10 cellular contexts compared by ENCODE assay signal in the genomic region with DNA sequence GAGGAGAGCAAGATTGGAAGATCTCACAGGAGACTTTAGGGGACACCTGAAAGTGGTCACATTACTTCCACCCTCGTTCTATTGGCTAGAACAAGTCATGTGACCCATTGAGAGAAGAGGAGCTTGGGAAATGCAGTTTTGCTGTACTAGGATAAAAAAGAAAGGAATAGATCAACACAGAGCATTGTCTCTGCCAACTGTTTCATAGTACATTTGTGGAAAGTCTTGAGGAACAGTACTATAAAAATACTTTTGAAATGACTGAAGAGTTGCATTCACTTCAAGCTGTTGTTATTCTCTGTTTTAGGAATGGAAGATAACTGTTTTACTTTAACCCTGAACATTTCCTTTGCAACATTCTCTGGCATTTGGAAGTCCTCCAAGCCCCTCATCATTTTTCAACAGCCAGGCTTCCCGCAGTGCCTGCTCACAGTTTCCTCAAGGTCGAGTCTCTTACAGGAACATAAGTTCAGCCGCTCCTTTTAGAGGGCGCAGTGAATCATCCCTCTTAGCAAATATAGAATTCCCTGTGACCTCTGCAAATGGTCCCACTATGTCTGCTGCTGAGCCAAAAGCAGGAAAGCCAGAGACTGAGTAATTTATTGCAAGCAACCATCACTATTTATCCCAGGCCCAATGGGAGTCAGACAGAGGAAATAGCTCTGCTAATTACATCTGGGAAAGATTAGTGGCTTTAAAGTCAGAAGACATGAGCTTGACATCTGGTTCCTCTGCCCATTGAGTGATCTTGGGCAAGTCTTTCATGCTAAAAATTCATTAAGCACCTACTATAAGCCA. TPM values are rescaled to one million over a fixed set of nuclear protein-coding genes. Genes with fewer than 3 reads are reported as not detected.
DNase-seq lines count a peak whose midpoint lies in the region; ATAC-seq and TF ChIP-seq lines count a peak whose summit lies in the region.
"Had no signal": no experiment of that assay in that cellular context is flagged by ENCODE, and none has a peak within 500 bp of the region (broad histone marks: within the 10 kb centered on the region; RNA-seq: fewer than 3 reads in every experiment).

No MANE protein-coding gene starts in this region.

- H3K36me3 ChIP-seq in GM23248 (ENCODE audit: low read depth) (no peaks in the 10 kb centered on the region), right atrium auricular region (no peaks in the 10 kb centered on the region), sigmoid colon (no peaks in the 10 kb centered on the region)

- H3K9me3 ChIP-seq in GM23248 (ENCODE audit: low read depth) (no peaks in the 10 kb centered on the region), right atrium auricular region (no peaks in the 10 kb centered on the region), sigmoid colon (peaks cover 0 to 3% (median 0%) of the 10 kb centered on the region in 4 donors)

- 1 to 3% methylated on average over 5 of the region's 5 CpGs for WGBS in GM23248 (ENCODE audit: low coverage in 1 of 2, low lambda C conversion rate in 2 of 2, missing lambda C conversion rate in 2 of 2), 2 experiments
- 30 to 44% methylated on average over 5 of the region's 5 CpGs for WGBS in sigmoid colon, 2 donors

- H2AFZ ChIP-seq in GM23248: peak overlapping the region; percentile 66

- in situ Hi-C loops in GM23248 (cut with MboI): no loop called here

- peak overlapping the region; percentile 70 for H3K4me2 ChIP-seq in GM23248 (ENCODE audit: unreplicated experiment)

- peaks cover 24% of the 10 kb centered on the region for H3F3A ChIP-seq in GM23248 (ENCODE audit: insufficient read depth)

- no peaks in the 10 kb centered on the region for H3K36me3 Mint-ChIP-seq in stimulated activated naive B cell treated with anti-CD40 and anti-IgM and Interleukin-4, amounts not matched to agents 10 μg/mL and 1 μg/mL and 100 μg/mL, for 72 hours

- H3K9me3 Mint-ChIP-seq in stimulated activated naive B cell treated with anti-CD40 and anti-IgM and Interleukin-4, amounts not matched to agents 10 μg/mL and 1 μg/mL and 100 μg/mL, for 72 hours: peaks cover 0 to 5% of the 10 kb centered on the region in 2 donors

- H3K27ac ChIP-seq in GM23248 (peak overlapping the region; percentile 70), right atrium auricular region (peak overlapping the region in 1 of 2 donors; percentile 50), sigmoid colon (peak overlapping the region; percentile 56 to 79 (median 71))

- no peak overlapping the region for H3K27ac Mint-ChIP-seq in stimulated activated naive B cell treated with anti-CD40 and anti-IgM and Interleukin-4, amounts not matched to agents 10 μg/mL and 1 μg/mL and 100 μg/mL, for 72 hours
- H3K27ac Mint-ChIP-seq: activated CD8-positive, alpha-beta T cell treated with anti-CD3 and anti-CD28 coated beads, Interleukin-2, amount 10 ng/mL, durations not matched to agents 7 days and 5 days had no signal

- H3K4me1 ChIP-seq in GM23248 (ENCODE audit: insufficient read depth) (peaks cover 19% of the 10 kb centered on the region), right atrium auricular region (peaks cover 0 to 12% of the 10 kb centered on the region in 2 donors), sigmoid colon (peaks cover 0 to 17% (median 13%) of the 10 kb centered on the region in 4 donors)

- H3K27me3 ChIP-seq in GM23248 (replicated peaks; ENCODE audit: insufficient read depth): no peaks in the 10 kb centered on the region
- H3K27me3 ChIP-seq in right atrium auricular region: no peaks in the 10 kb centered on the region
- no peaks in the 10 kb centered on the region for H3K27me3 ChIP-seq in sigmoid colon

- H4K20me1 ChIP-seq in GM23248 (ENCODE audit: insufficient read depth): no peaks in the 10 kb centered on the region

- no peak overlapping the region for H3K4me3 Mint-ChIP-seq in stimulated activated naive B cell treated with anti-CD40 and anti-IgM and Interleukin-4, amounts not matched to agents 10 μg/mL and 1 μg/mL and 100 μg/mL, for 72 hours
- H3K4me3 Mint-ChIP-seq: activated CD8-positive, alpha-beta T cell treated with anti-CD3 and anti-CD28 coated beads, Interleukin-2, amount 10 ng/mL, durations not matched to agents 7 days and 5 days had no signal

- H3K4me3 ChIP-seq in GM23248 (peak overlapping the region; percentile 49), right atrium auricular region (no peak overlapping the region), sigmoid colon (no peak overlapping the region)

- H3K79me2 ChIP-seq in GM23248 (ENCODE audit: insufficient read depth): no peaks in the 10 kb centered on the region

- peaks cover 15 to 36% of the 10 kb centered on the region in 2 donors for H3K27me3 Mint-ChIP-seq in stimulated activated naive B cell treated with anti-CD40 and anti-IgM and Interleukin-4, amounts not matched to agents 10 μg/mL and 1 μg/mL and 100 μg/mL, for 72 hours

- no peaks in the 10 kb centered on the region for H3K9me2 ChIP-seq in GM23248 (ENCODE audit: insufficient read depth)

- no peak for TF ChIP-seq CTCF in right atrium auricular region (IDR thresholded peaks at IDR 0.05)
- TF ChIP-seq CTCF in sigmoid colon (IDR thresholded peaks at IDR 0.05): no peak

- no peak for ATAC-seq in stimulated activated naive B cell treated with anti-CD40 and anti-IgM and Interleukin-4, amounts not matched to agents 10 μg/mL and 1 μg/mL and 100 μg/mL, for 72 hours (replicated peaks)
- ATAC-seq: activated CD8-positive, alpha-beta T cell treated with anti-CD3 and anti-CD28 coated beads, Interleukin-2, amount 10 ng/mL, durations not matched to agents 7 days and 5 days had no signal

- no peaks in the 10 kb centered on the region for H3K4me1 Mint-ChIP-seq in stimulated activated naive B cell treated with anti-CD40 and anti-IgM and Interleukin-4, amounts not matched to agents 10 μg/mL and 1 μg/mL and 100 μg/mL, for 72 hours

- no peak for TF ChIP-seq POLR2A in sigmoid colon (IDR thresholded peaks at IDR 0.05)

- intact Hi-C loops in sigmoid colon (cut with DNase I): no loop called here

- DNase-seq in GM23248 (peak; percentile 98), amniotic epithelial cell (ENCODE audit: low read depth) (peak; percentile 100), right atrium auricular region (ENCODE audit: low spot score) (peak; percentile 68), sigmoid colon (peak; percentile 81), NK-92 (lab: John Stamatoyannopoulos, UW; ENCODE audit: unreplicated experiment) (no peak), NCI-H2029 treated with DMSO at 0.1 percent for 48 hours (lab: John Stamatoyannopoulos, UW) (no peak)
- no peak for DNase-seq in stimulated activated naive B cell treated with anti-CD40 and anti-IgM and Interleukin-4, amounts not matched to agents 10 μg/mL and 1 μg/mL and 100 μg/mL, for 72 hours
- no peak for DNase-seq in stimulated activated CD4-positive, alpha-beta T cell treated with anti-CD3 and anti-CD28 coated beads, Interleukin-1b, Interleukin-23, amount 100 ng/mL, for 48 hours
- DNase-seq: activated CD8-positive, alpha-beta T cell treated with anti-CD3 and anti-CD28 coated beads, Interleukin-2, amount 10 ng/mL, durations not matched to agents 7 days and 5 days; glutamatergic neuron had no signal

- H3K9ac ChIP-seq in GM23248: peak overlapping the region; percentile 18; the same call in 1 of the 2 replicates

- TF ChIP-seq EP300 in sigmoid colon (IDR thresholded peaks at IDR 0.05): peak in 2 of 4 donors; percentile 56 to 74

RNA-seq across cellular contexts. Expression of a gene that starts 40.7 kb away (rescaled TPM):
- total RNA-seq in GM23248 (2014; rRNA removed; shearing (Covaris generic)): 43.4 and 45.3 TPM in 2 replicates
- 72.5 and 76.3 TPM in 2 replicates for polyA plus RNA-seq in GM23248 (2016; fragmentation: Nextera tagmentation; extraction: Ambion mirVana)
- 10 to 100 TPM; 36.1 to 53.1 TPM for total RNA-seq in right atrium auricular region
- total RNA-seq in sigmoid colon: 10 to 100 TPM; 53.2 to 85.7 (median 68.4) TPM
- polyA plus RNA-seq in sigmoid colon: 10 to 100 TPM; 42.6 to 69.6 (median 62.4) TPM

RNA-seq across cellular contexts. Expression of a gene that starts 40.9 kb away (rescaled TPM):
- 55.1 and 65.2 TPM in 2 replicates for total RNA-seq in GM23248 (2014; rRNA removed; shearing (Covaris generic))
- polyA plus RNA-seq in GM23248 (2016; fragmentation: Nextera tagmentation; extraction: Ambion mirVana) (206 and 218 TPM in 2 replicates), sigmoid colon (100 to 1,000 TPM; 133 to 171 (median 152) TPM)
- total RNA-seq in right atrium auricular region (10 to 100 TPM; 50.7 to 61.8 TPM), sigmoid colon (10 to 100 TPM; 39.1 to 81.3 (median 68.0) TPM)

Comparison
In these comparisons a context has a peak if more than half of its experiments do, and no peak if none do; other contexts are left out.
1. DNase-seq: peak in GM23248 (single experiment), amniotic epithelial cell (single experiment), right atrium auricular region (single experiment) and sigmoid colon (single experiment); none in stimulated activated naive B cell treated with anti-CD40 and anti-IgM and Interleukin-4, amounts not matched to agents 10 μg/mL and 1 μg/mL and 100 μg/mL, for 72 hours (single experiment), NK-92 (single experiment), stimulated activated CD4-positive, alpha-beta T cell treated with anti-CD3 and anti-CD28 coated beads, Interleukin-1b, Interleukin-23, amount 100 ng/mL, for 48 hours (single experiment) and NCI-H2029 treated with DMSO at 0.1 percent for 48 hours (single experiment).